ENCODE assay signal across 14 cellular contexts in the genomic region with DNA sequence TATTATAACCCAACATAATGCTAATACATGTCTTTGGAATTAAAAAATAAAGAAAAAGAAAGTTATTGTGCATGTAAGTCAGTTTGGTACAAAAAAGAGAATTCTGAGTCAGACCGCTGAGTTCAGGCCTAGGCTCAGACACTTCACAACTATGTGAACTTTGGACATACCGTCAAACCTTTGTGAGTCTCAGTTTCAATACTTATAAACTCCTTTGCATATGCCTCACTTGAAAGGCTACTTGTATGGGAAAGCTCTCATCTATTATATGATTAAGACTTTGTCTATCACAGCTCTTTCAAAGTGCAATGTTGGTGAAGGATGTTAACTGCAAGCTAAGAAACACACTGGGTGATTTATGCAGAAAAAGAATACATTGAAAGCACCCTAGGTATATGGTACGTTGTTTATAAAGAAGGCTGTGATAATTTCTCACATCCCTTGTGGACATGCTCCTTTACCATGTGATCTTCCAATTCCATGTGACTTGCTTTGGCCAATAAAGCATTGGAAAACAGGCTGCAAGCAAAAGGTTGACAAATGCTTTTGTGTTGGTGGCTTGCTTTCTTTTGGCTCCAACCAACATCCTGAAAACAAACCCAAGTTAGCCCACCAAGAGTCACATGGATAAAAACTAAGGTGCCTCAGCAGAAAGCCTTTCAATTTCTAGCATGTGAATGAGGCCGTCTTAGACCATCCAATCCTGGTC. TPM values are rescaled to one million over a fixed set of nuclear protein-coding genes. Genes with fewer than 3 reads are reported as not detected.
DNase-seq lines count a peak whose midpoint lies in the region; ATAC-seq and TF ChIP-seq lines count a peak whose summit lies in the region.
"Had no signal": no experiment of that assay in that cellular context is flagged by ENCODE, and none has a peak within 500 bp of the region (broad histone marks: within the 10 kb centered on the region; RNA-seq: fewer than 3 reads in every experiment).

No MANE protein-coding gene starts in this region.

- no peak overlapping the region for H3K27ac Mint-ChIP-seq in stimulated activated naive CD8-positive, alpha-beta T cell treated with anti-CD3 and anti-CD28 coated beads, Interleukin-15, amount 100 ng/mL, for 72 hours
- H3K27ac Mint-ChIP-seq in glutamatergic neuron (ENCODE audit: unreplicated experiment) = no peak overlapping the region
- H3K27ac Mint-ChIP-seq: activated naive CD8-positive, alpha-beta T cell; nephron progenitor cell had no signal

- no peaks in the 10 kb centered on the region for H3K27me3 Mint-ChIP-seq in stimulated activated naive CD8-positive, alpha-beta T cell treated with anti-CD3 and anti-CD28 coated beads, Interleukin-15, amount 100 ng/mL, for 72 hours
- H3K27me3 Mint-ChIP-seq in glutamatergic neuron (ENCODE audit: unreplicated experiment) = no peaks in the 10 kb centered on the region
- H3K27me3 Mint-ChIP-seq: activated naive CD8-positive, alpha-beta T cell had no signal

- no peak for TF ChIP-seq CTCF in upper lobe of right lung (IDR thresholded peaks at IDR 0.05)
- TF ChIP-seq CTCF in glutamatergic neuron (IDR thresholded peaks at IDR 0.05; ENCODE audit: partially characterized antibody, unreplicated experiment) = no peak

- no peaks in the 10 kb centered on the region for H3K9me3 ChIP-seq in upper lobe of right lung
- H3K9me3 ChIP-seq: SK-N-SH had no signal

- no peak for DNase-seq in stimulated activated naive CD8-positive, alpha-beta T cell treated with anti-CD3 and anti-CD28 coated beads, Interleukin-15, Interleukin-2, amounts not matched to agents 100 U/mL and 50 U/mL, for 24 hours
- DNase-seq in stimulated activated naive CD8-positive, alpha-beta T cell treated with anti-CD3 and anti-CD28 coated beads, Interleukin-15, amount 100 ng/mL, for 72 hours = no peak
- DNase-seq in upper lobe of right lung (no peak), glutamatergic neuron (no peak), NCI-H2227 (lab: John Stamatoyannopoulos, UW; ENCODE audit: unreplicated experiment) (no peak)
- DNase-seq: activated CD4-positive, alpha-beta T cell treated with anti-CD3 and anti-CD28 coated beads for 48 hours; DMS153; NCI-H1105 treated with DMSO at 0.1 percent for 48 hours; nephron progenitor cell; SK-N-SH had no signal

- no peaks in the 10 kb centered on the region for H3K36me3 Mint-ChIP-seq in glutamatergic neuron (ENCODE audit: unreplicated experiment)

- no peak overlapping the region for H3K4me3 Mint-ChIP-seq in stimulated activated naive CD8-positive, alpha-beta T cell treated with anti-CD3 and anti-CD28 coated beads, Interleukin-15, amount 100 ng/mL, for 72 hours
- H3K4me3 Mint-ChIP-seq in glutamatergic neuron (ENCODE audit: unreplicated experiment) = no peak overlapping the region
- H3K4me3 Mint-ChIP-seq: activated naive CD8-positive, alpha-beta T cell; nephron progenitor cell had no signal

- no peaks in the 10 kb centered on the region for H3K9me3 Mint-ChIP-seq in stimulated activated naive CD8-positive, alpha-beta T cell treated with anti-CD3 and anti-CD28 coated beads, Interleukin-15, amount 100 ng/mL, for 72 hours
- no peaks in the 10 kb centered on the region for H3K9me3 Mint-ChIP-seq in glutamatergic neuron (ENCODE audit: unreplicated experiment)
- H3K9me3 Mint-ChIP-seq: nephron progenitor cell had no signal

- intact Hi-C loops in upper lobe of right lung (cut with DNase I) = no loop called here

- H3K4me1 Mint-ChIP-seq in stimulated activated naive CD8-positive, alpha-beta T cell treated with anti-CD3 and anti-CD28 coated beads, Interleukin-15, amount 100 ng/mL, for 72 hours = no peaks in the 10 kb centered on the region
- H3K4me1 Mint-ChIP-seq in glutamatergic neuron (ENCODE audit: low read depth, unreplicated experiment) = no peaks in the 10 kb centered on the region
- H3K4me1 Mint-ChIP-seq: nephron progenitor cell had no signal

- H3K27me3 ChIP-seq in upper lobe of right lung = no peaks in the 10 kb centered on the region

- peaks cover 30% of the 10 kb centered on the region for H3K36me3 ChIP-seq in upper lobe of right lung

- H3K4me1 ChIP-seq in upper lobe of right lung = no peaks in the 10 kb centered on the region

- no peak overlapping the region for H3K4me3 ChIP-seq in upper lobe of right lung

- ATAC-seq in stimulated activated naive CD8-positive, alpha-beta T cell treated with anti-CD3 and anti-CD28 coated beads, Interleukin-15, Interleukin-2, amounts not matched to agents 100 U/mL and 50 U/mL, for 24 hours = peak; percentile 61
- no peak for ATAC-seq in stimulated activated naive CD8-positive, alpha-beta T cell treated with anti-CD3 and anti-CD28 coated beads, Interleukin-15, amount 100 ng/mL, for 72 hours
- ATAC-seq in GM21717 (IDR thresholded peaks at IDR 0.05; ENCODE audit: unreplicated experiment) (peak; percentile 97), HG03280 (IDR thresholded peaks at IDR 0.05; ENCODE audit: unreplicated experiment) (peak; percentile 93), upper lobe of right lung (no peak), HG02970 (IDR thresholded peaks at IDR 0.05; ENCODE audit: low FRiP score, unreplicated experiment) (no peak)

- no peak overlapping the region for H3K27ac ChIP-seq in upper lobe of right lung

RNA-seq across cellular contexts. Expression of gene INTS7, which starts 49.6 kb away (rescaled TPM):
- 15.9 TPM for total RNA-seq in upper lobe of right lung
- total RNA-seq in glutamatergic neuron (ENCODE audit: unreplicated experiment) = 17.6 TPM

RNA-seq across cellular contexts. Expression of gene DTL, which starts 49.8 kb away (rescaled TPM):
- total RNA-seq in upper lobe of right lung = 1.7 TPM
- total RNA-seq in glutamatergic neuron (ENCODE audit: unreplicated experiment) = 7.4 TPM

Comparison
In these comparisons a context has a peak if more than half of its experiments do, and no peak if none do; other contexts are left out.
1. ATAC-seq: peak in stimulated activated naive CD8-positive, alpha-beta T cell treated with anti-CD3 and anti-CD28 coated beads, Interleukin-15, Interleukin-2, amounts not matched to agents 100 U/mL and 50 U/mL, for 24 hours (single experiment), GM21717 (single experiment) and HG03280 (single experiment); none in stimulated activated naive CD8-positive, alpha-beta T cell treated with anti-CD3 and anti-CD28 coated beads, Interleukin-15, amount 100 ng/mL, for 72 hours (single experiment), upper lobe of right lung (single experiment) and HG02970 (single experiment).